Comparison of ENCODE assay signal across 8 cellular contexts in genomic region chr6:36594029-36594815, GRCh38. TPM values are rescaled to one million over a fixed set of nuclear protein-coding genes. Genes with fewer than 3 reads are reported as not detected.
DNase-seq lines count a peak whose midpoint lies in the region; ATAC-seq and TF ChIP-seq lines count a peak whose summit lies in the region.

SRSF3 (plus strand) TSS chr6:36594362; CDS start chr6:36596763, 2,401 bp downstream.

- H2AFZ ChIP-seq in OCI-LY3 (ENCODE audit: low read depth, low read length) = peak within 1 kb of the TSS; percentile 77

- no peaks in the 10 kb centered on the region for H3K9me3 Mint-ChIP-seq in endothelial cell (ENCODE audit: unreplicated experiment)

- H3K9ac ChIP-seq in OCI-LY3 (ENCODE audit: low read length) = peak within 1 kb of the TSS; percentile 92

- peak within 1 kb of the TSS; percentile 89 for H3K27ac ChIP-seq in OCI-LY3 (ENCODE audit: low read length)

- peak within 1 kb of the TSS; percentile 100 for H3K4me3 Mint-ChIP-seq in endothelial cell (ENCODE audit: unreplicated experiment)

- peaks cover 45% of the 10 kb centered on the region for H4K20me1 ChIP-seq in OCI-LY3 (ENCODE audit: insufficient read depth, low read length)

- H3K4me2 ChIP-seq in OCI-LY3 (ENCODE audit: low read length) = peak within 1 kb of the TSS; percentile 91

- peaks cover 22% of the 10 kb centered on the region for H3K27me3 Mint-ChIP-seq in endothelial cell (ENCODE audit: unreplicated experiment)

- H3K27me3 ChIP-seq in OCI-LY3 (ENCODE audit: low read depth, low read length) = no peaks in the 10 kb centered on the region

- peak within 1 kb of the TSS; percentile 100 for H3K27ac Mint-ChIP-seq in endothelial cell (ENCODE audit: unreplicated experiment)

- H3K4me3 ChIP-seq in OCI-LY3 (ENCODE audit: low read length) = peak within 1 kb of the TSS; percentile 88

- H3K4me1 ChIP-seq in OCI-LY3 (ENCODE audit: low read length) = peaks cover 29% of the 10 kb centered on the region

- H3K79me2 ChIP-seq in OCI-LY3 (ENCODE audit: low read length) = peaks cover 51% of the 10 kb centered on the region

- ATAC-seq in GM21526 (IDR thresholded peaks at IDR 0.05; ENCODE audit: low FRiP score, unreplicated experiment) = peak; percentile 79

- peaks cover 45% of the 10 kb centered on the region for H3K36me3 ChIP-seq in OCI-LY3 (replicated peaks; ENCODE audit: low read depth, low read length)

- peaks cover 43% of the 10 kb centered on the region for H3K4me1 Mint-ChIP-seq in endothelial cell (ENCODE audit: unreplicated experiment)

- no peaks in the 10 kb centered on the region for H3K9me3 ChIP-seq in OCI-LY3 (ENCODE audit: insufficient read depth, low read length)

- H3K36me3 Mint-ChIP-seq in endothelial cell (ENCODE audit: low read depth, unreplicated experiment) = peaks cover 46% of the 10 kb centered on the region

- DNase-seq in DMS114 treated with DMSO at 0.1 percent for 48 hours (lab: John Stamatoyannopoulos, UW; ENCODE audit: unreplicated experiment) = peak; percentile 99
- DNase-seq in HuH-7.5 (ENCODE audit: low spot score) = peak; percentile 74
- DNase-seq in activated CD8-positive, alpha-beta memory T cell treated with anti-CD3 and anti-CD28 coated beads, Interleukin-2, amount 50 U/mL, for 48 hours = peak; percentile 96
- DNase-seq in endothelial cell (ENCODE audit: low spot score) = peak; percentile 95
- peak; percentile 98 for DNase-seq in midbrain (lab: John Stamatoyannopoulos, UW)
- DNase-seq in stimulated activated CD8-positive, alpha-beta memory T cell treated with anti-CD3 and anti-CD28 coated beads, Interleukin-2, amount 100 ng/mL, for 1 hour (ENCODE audit: low read depth in 2 of 2) = peak; percentile 87 to 89

- TF ChIP-seq CTCF in OCI-LY3 (IDR thresholded peaks at IDR 0.05; ENCODE audit: low read depth, low read length) = peak; percentile 23
- no peak for TF ChIP-seq CTCF in endothelial cell (IDR thresholded peaks at IDR 0.05; ENCODE audit: unreplicated experiment)

RNA-seq across cellular contexts. Expression of gene SRSF3, which starts in this region (rescaled TPM):
- total RNA-seq in endothelial cell (ENCODE audit: unreplicated experiment) = 289 TPM

Comparison
In these comparisons a context has a peak if more than half of its experiments do, and no peak if none do; other contexts are left out.
1. Peak in every context shown above with its lines: DNase-seq, ATAC-seq, H3K4me3 ChIP-seq and H3K27ac ChIP-seq.